In genomic region chr14:63032056-63032455, GRCh38 we compare ENCODE assay signal across 25 cellular contexts. TPM values are rescaled to one million over a fixed set of nuclear protein-coding genes. Genes with fewer than 3 reads are reported as not detected.
DNase-seq lines count a peak whose midpoint lies in the region; ATAC-seq, FAIRE-seq and TF ChIP-seq lines count a peak whose summit lies in the region.
"Had no signal": no experiment of that assay in that cellular context is flagged by ENCODE, and none has a peak within 500 bp of the region (broad histone marks: within the 10 kb centered on the region; RNA-seq: fewer than 3 reads in every experiment).

No MANE protein-coding gene starts in this region.

- no peaks in the 10 kb centered on the region for H3K36me3 ChIP-seq in BE2C
- H3K36me3 ChIP-seq in astrocyte (ENCODE audit: insufficient read depth, low read length) = no peaks in the 10 kb centered on the region
- H3K36me3 ChIP-seq in mesenchymal stem cell (ENCODE audit: control insufficient read depth in 1 of 2, insufficient read depth in 2 of 2, low read depth in 1 of 2, low read length in 2 of 2) = no peaks in the 10 kb centered on the region
- no peaks in the 10 kb centered on the region for H3K36me3 ChIP-seq in uterus
- no peaks in the 10 kb centered on the region for H3K36me3 ChIP-seq in upper lobe of right lung
- H3K36me3 ChIP-seq: BLaER1, MG63 had no signal

- H3K27me3 ChIP-seq in BE2C (no peaks in the 10 kb centered on the region), astrocyte (ENCODE audit: insufficient read depth, low read length) (no peaks in the 10 kb centered on the region), mesenchymal stem cell (ENCODE audit: control insufficient read depth in 1 of 2, insufficient read depth in 1 of 2, low read length in 2 of 2) (peaks cover 0 to 5% of the 10 kb centered on the region in 2 experiments), uterus (no peaks in the 10 kb centered on the region), upper lobe of right lung (no peaks in the 10 kb centered on the region)
- H3K27me3 ChIP-seq: BLaER1, MG63 had no signal

- H3K27ac ChIP-seq in astrocyte (ENCODE audit: low read depth, low read length) (no peak overlapping the region), mesenchymal stem cell (ENCODE audit: low read length, poor library complexity, severe bottlenecking) (no peak overlapping the region), uterus (no peak overlapping the region), upper lobe of right lung (no peak overlapping the region)
- H3K27ac ChIP-seq: BLaER1 had no signal

- no peak for ATAC-seq in GM18909 (IDR thresholded peaks at IDR 0.05; ENCODE audit: poor library complexity, unreplicated experiment)
- no peak for ATAC-seq in upper lobe of right lung

- no peaks in the 10 kb centered on the region for H3K9me3 Mint-ChIP-seq in astrocyte (ENCODE audit: unreplicated experiment)

- intact Hi-C loops in uterus (cut with DNase I; ENCODE audit: low total_unique reads) = no loop called here
- intact Hi-C loops in upper lobe of right lung (cut with DNase I) = no loop called here

- no peak overlapping the region for H2AK5ac ChIP-seq in mesenchymal stem cell (ENCODE audit: low read length, severe bottlenecking)

- peak; percentile 16 for DNase-seq in BE2C
- peak; percentile 46 for DNase-seq in OCI-M1 (lab: John Stamatoyannopoulos, UW)
- peak; percentile 10 for DNase-seq in astrocyte (ENCODE audit: low read depth)
- no peak for DNase-seq in mesenchymal stem cell
- DNase-seq in T-helper 1 cell = no peak
- no peak for DNase-seq in uterus
- no peak for DNase-seq in upper lobe of right lung
- DNase-seq: CD4-positive, CD25-positive, alpha-beta regulatory T cell; DMS153; DND-41; KG1; MG63; NCI-H1105 treated with DMSO at 0.1 percent for 48 hours; NCI-H146; NCI-H1930; NCI-H2107; NCI-H446 treated with DMSO at 0.1 percent for 48 hours; NCI-H526; NCI-H82; Right ventricle myocardium superior; RPMI8226 had no signal

- H3K9ac ChIP-seq in astrocyte (ENCODE audit: low read length) (no peak overlapping the region), mesenchymal stem cell (ENCODE audit: low read length) (peak overlapping the region; percentile 52)
- H3K9ac ChIP-seq: BLaER1 had no signal

- no peaks in the 10 kb centered on the region for H3K9me3 ChIP-seq in BE2C
- H3K9me3 ChIP-seq in astrocyte (ENCODE audit: insufficient read depth, low read depth, low read length) = no peaks in the 10 kb centered on the region
- no peaks in the 10 kb centered on the region for H3K9me3 ChIP-seq in mesenchymal stem cell (ENCODE audit: control insufficient read depth, low read length)
- H3K9me3 ChIP-seq in uterus = no peaks in the 10 kb centered on the region
- H3K9me3 ChIP-seq in upper lobe of right lung = no peaks in the 10 kb centered on the region
- H3K9me3 ChIP-seq: BLaER1, MG63 had no signal

- no peak for FAIRE-seq in astrocyte (lab: Jason Lieb, UNC)
- FAIRE-seq: H54 had no signal

- H3K18ac ChIP-seq in mesenchymal stem cell (ENCODE audit: low read depth in 1 of 2, low read length in 2 of 2) = no peak overlapping the region

- H3K14ac ChIP-seq in mesenchymal stem cell (ENCODE audit: low read length in 2 of 2) = no peak overlapping the region

- no peak for TF ChIP-seq POLR2A in uterus (IDR thresholded peaks at IDR 0.05)

- no peak overlapping the region for H2BK120ac ChIP-seq in mesenchymal stem cell (ENCODE audit: low read depth, low read length)

- H2AFZ ChIP-seq in astrocyte (ENCODE audit: low read depth, low read length) (no peak overlapping the region), mesenchymal stem cell (ENCODE audit: low read depth, low read length) (no peak overlapping the region)

- no peaks in the 10 kb centered on the region for H3K36me3 Mint-ChIP-seq in astrocyte (ENCODE audit: low read depth, unreplicated experiment)
- H3K36me3 Mint-ChIP-seq: CD4-positive, CD25-positive, alpha-beta regulatory T cell had no signal

- H2BK5ac ChIP-seq in mesenchymal stem cell (ENCODE audit: low read depth, low read length, poor library complexity, severe bottlenecking) = no peak overlapping the region

- no peak overlapping the region for H4K91ac ChIP-seq in mesenchymal stem cell (ENCODE audit: low read length)

- H3K27ac Mint-ChIP-seq in astrocyte (ENCODE audit: unreplicated experiment) = no peak overlapping the region
- H3K27ac Mint-ChIP-seq: CD4-positive, CD25-positive, alpha-beta regulatory T cell had no signal

- no peak overlapping the region for H2BK12ac ChIP-seq in mesenchymal stem cell (ENCODE audit: low read length in 2 of 2)

- 40% methylated on average over 7 of the region's 7 CpGs for WGBS in mesenchymal stem cell

- H3K4me1 Mint-ChIP-seq in astrocyte (ENCODE audit: low read depth, unreplicated experiment) = no peaks in the 10 kb centered on the region
- H3K4me1 Mint-ChIP-seq: CD4-positive, CD25-positive, alpha-beta regulatory T cell had no signal

- TF ChIP-seq CTCF in BE2C (IDR thresholded peaks at IDR 0.05; ENCODE audit: low read depth, low read length) (no peak), astrocyte (IDR thresholded peaks at IDR 0.05; ENCODE audit: insufficient read depth, low read depth, low read length) (no peak), uterus (IDR thresholded peaks at IDR 0.05) (no peak), upper lobe of right lung (IDR thresholded peaks at IDR 0.05) (no peak)

- 0 out of 2 replicates have a peak, but pooled peaks cover 3% of the 10 kb centered on the region for H3K4me1 ChIP-seq in BE2C
- no peaks in the 10 kb centered on the region for H3K4me1 ChIP-seq in astrocyte (ENCODE audit: insufficient read depth, low read length)
- no peaks in the 10 kb centered on the region for H3K4me1 ChIP-seq in mesenchymal stem cell (ENCODE audit: control insufficient read depth, insufficient read depth, low read depth, low read length)
- no peaks in the 10 kb centered on the region for H3K4me1 ChIP-seq in uterus
- no peaks in the 10 kb centered on the region for H3K4me1 ChIP-seq in upper lobe of right lung
- H3K4me1 ChIP-seq: BLaER1 had no signal

- H3K4me3 ChIP-seq in BE2C (ENCODE audit: low read depth, low read length) (no peak overlapping the region), astrocyte (ENCODE audit: insufficient read depth, low read depth, low read length) (no peak overlapping the region), mesenchymal stem cell (ENCODE audit: insufficient read depth in 1 of 2, low read depth in 1 of 2, low read length in 2 of 2) (peak overlapping the region in 1 of 2 experiments; percentile 28), uterus (no peak overlapping the region), upper lobe of right lung (no peak overlapping the region)
- H3K4me3 ChIP-seq: BLaER1, MG63 had no signal

- H4K20me1 ChIP-seq in astrocyte (ENCODE audit: insufficient read depth, low read length) = no peaks in the 10 kb centered on the region
- H4K20me1 ChIP-seq: BLaER1 had no signal

- H3K27me3 Mint-ChIP-seq in astrocyte (ENCODE audit: low read depth, unreplicated experiment) = no peaks in the 10 kb centered on the region

- no peak overlapping the region for H2BK15ac ChIP-seq in mesenchymal stem cell (ENCODE audit: low read depth, poor library complexity, severe bottlenecking)

- H4K8ac ChIP-seq in mesenchymal stem cell (ENCODE audit: low read length) = no peak overlapping the region

- H3K79me1 ChIP-seq in mesenchymal stem cell (replicated peaks; ENCODE audit: low read length, poor library complexity, severe bottlenecking) = no peaks in the 10 kb centered on the region

- no peak overlapping the region for H3K23ac ChIP-seq in mesenchymal stem cell (ENCODE audit: low read length in 2 of 2)

- H3K79me2 ChIP-seq in astrocyte (ENCODE audit: insufficient read depth, low read length) = no peaks in the 10 kb centered on the region

- H3K4ac ChIP-seq in mesenchymal stem cell (ENCODE audit: low read depth in 1 of 2, low read length in 2 of 2) = no peak overlapping the region

- H3K4me3 Mint-ChIP-seq in astrocyte (ENCODE audit: unreplicated experiment) = no peak overlapping the region
- H3K4me3 Mint-ChIP-seq: CD4-positive, CD25-positive, alpha-beta regulatory T cell had no signal

- H3K4me2 ChIP-seq in astrocyte (ENCODE audit: low read length) = no peak overlapping the region
- H3K4me2 ChIP-seq in mesenchymal stem cell (ENCODE audit: low read length, poor library complexity, severe bottlenecking) = no peak overlapping the region
- H3K4me2 ChIP-seq: BLaER1 had no signal

RNA-seq across cellular contexts. Expression of gene KCNH5, which starts 13.2 kb away (rescaled TPM):
- polyA plus RNA-seq in BE2C (2012; ENCODE audit: insufficient read depth, insufficient read length, low read depth) = 0.91 TPM
- 0.48 and 2.4 TPM in 2 replicates for total RNA-seq in astrocyte
- polyA plus RNA-seq in mesenchymal stem cell (2013, experiment 1 of 2) = not detected
- 0.01 TPM for polyA plus RNA-seq in mesenchymal stem cell (2013, experiment 2 of 2)
- total RNA-seq in uterus = 1 to 10 TPM in 1 of 4 donors, under 1 TPM in 2, not detected in 1; 0.09 to 1.6 (median 0.29) TPM
- 0.29 TPM for total RNA-seq in upper lobe of right lung
- total RNA-seq: A172; CD4-positive, CD25-positive, alpha-beta regulatory T cell; Right ventricle myocardium superior had no signal
- polyA plus RNA-seq: CD4-positive, CD25-positive, alpha-beta regulatory T cell had no signal

Comparison
In these comparisons a context has a peak if more than half of its experiments do, and no peak if none do; other contexts are left out.
1. DNase-seq: peak in BE2C (single experiment), OCI-M1 (single experiment) and astrocyte (single experiment); none in mesenchymal stem cell (single experiment), T-helper 1 cell (0 of 5), uterus (0 of 2) and upper lobe of right lung (single experiment).